Comparison of ENCODE assay signal across 4 cellular contexts in genomic region chr3:141536017-141536416, GRCh38. TPM values are rescaled to one million over a fixed set of nuclear protein-coding genes. Genes with fewer than 3 reads are reported as not detected.
A peak's percentile ranks its signal among the peaks of the same experiment; 100 is the strongest.
DNase-seq lines count a peak whose midpoint lies in the region; ATAC-seq, FAIRE-seq and TF ChIP-seq lines count a peak whose summit lies in the region.
"Not testable (repeated sequence)": the region's sequence is repeated elsewhere in the genome, so short reads cannot be mapped to it uniquely, and the experiment has no call there.

No MANE protein-coding gene starts in this region.

- H3K4me2 ChIP-seq in K562 (ENCODE audit: insufficient read depth, low read length), result not testable (repeated sequence)

- not testable (repeated sequence) for BruUV-seq in K562 (replicated peaks; lab: Mats Ljungman, UMichigan)

- H3K79me2 ChIP-seq in K562 (ENCODE audit: control insufficient read depth, insufficient read depth, low read length), result not testable (repeated sequence)

- intact Hi-C loops in K562 (cut with micrococcal nuclease), result not testable (repeated sequence)

- not testable (repeated sequence) for H3K9ac ChIP-seq in K562 (ENCODE audit: insufficient read depth in 1 of 2, low read depth in 2 of 2, low read length in 2 of 2)

- not testable (repeated sequence) for H3K4me3 Mint-ChIP-seq in activated naive CD8-positive, alpha-beta T cell; immature natural killer cell

- H3K9me1 ChIP-seq in K562 (ENCODE audit: control insufficient read depth, insufficient read depth, low read length), result not testable (repeated sequence)

- not testable (repeated sequence) for H3K27me3 ChIP-seq in K562 (ENCODE audit: control insufficient read depth in 2 of 2, insufficient read depth in 2 of 2, low read length in 2 of 2)

- not testable (repeated sequence) for H4K20me1 ChIP-seq in K562 (replicated peaks; ENCODE audit: control insufficient read depth, insufficient read depth, low read length)

- H3K4me1 Mint-ChIP-seq in activated naive CD8-positive, alpha-beta T cell (ENCODE audit: low read depth), result peaks cover 65% of the 10 kb centered on the region
- peaks cover 33 to 69% of the 10 kb centered on the region in 2 donors for H3K4me1 Mint-ChIP-seq in immature natural killer cell

- not testable (repeated sequence) for H2AFZ ChIP-seq in K562 (ENCODE audit: low read depth, low read length)

- H3K36me3 Mint-ChIP-seq in activated naive CD8-positive, alpha-beta T cell, result peaks cover 27% of the 10 kb centered on the region
- peaks cover 17 to 20% (median 18%) of the 10 kb centered on the region in 3 donors for H3K36me3 Mint-ChIP-seq in immature natural killer cell

- CTCF ChIA-PET in HEK293 (lab: Yijun Ruan, JAX), result interaction anchor here (0.6 kb wide), 1 partner anchor 42 kb away, joined by 3 read pairs; no protein-coding TSS in a partner anchor
- CTCF ChIA-PET in K562 (lab: Yijun Ruan, JAX; ENCODE audit: low intra/inter-chr PET ratio), result not testable (repeated sequence)

- not testable (repeated sequence) for H3K4me1 ChIP-seq in HEK293 (ENCODE audit: control insufficient read depth, insufficient read depth, low read length); K562 (replicated peaks in 1 of 2; ENCODE audit: control insufficient read depth in 2 of 2, insufficient read depth in 2 of 2, low read length in 2 of 2)

- TF ChIP-seq CTCF in HEK293 (tag by site-specific recombination; IDR thresholded peaks at IDR 0.05); K562 (IDR thresholded peaks at IDR 0.05 in 2 of 3, conservative IDR thresholded peaks at IDR 0.05 in 1 of 3; ENCODE audit: insufficient read depth in 2 of 3, low read depth in 1 of 3, low read length in 3 of 3): not testable (repeated sequence)

- in situ Hi-C loops in K562 (cut with MboI), result not testable (repeated sequence)

- not testable (repeated sequence) for H3K4me3 ChIP-seq in HEK293 (ENCODE audit: low read depth, low read length); K562

- not testable (repeated sequence) for TF ChIP-seq EP300 in K562 (IDR thresholded peaks at IDR 0.05; ENCODE audit: low read length)

- not testable (repeated sequence) for FAIRE-seq in K562 (lab: Jason Lieb, UNC)

- POLR2A ChIA-PET in HEK293 (lab: Yijun Ruan, JAX), result interaction anchor here (0.6 kb wide), 2 partner anchors 71 to 747 kb away, joined by 3 to 6 read pairs; no protein-coding TSS in a partner anchor
- POLR2A ChIA-PET in K562 (lab: Yijun Ruan, JAX), result not testable (repeated sequence)

- DNase-seq in K562 (ENCODE audit: extremely low read depth in 1 of 4, low spot score in 3 of 4); immature natural killer cell: not testable (repeated sequence)

- not testable (repeated sequence) for TF ChIP-seq RAD21 in K562 (CRISPR knock-in tag; conservative IDR thresholded peaks at IDR 0.05 in 1 of 2, IDR thresholded peaks at IDR 0.05 in 1 of 2)

- H3K27me3 Mint-ChIP-seq in activated naive CD8-positive, alpha-beta T cell; immature natural killer cell (ENCODE audit: low read depth in 3 of 3): not testable (repeated sequence)

- WGBS in K562 (ENCODE audit: insufficient coverage, low coverage, missing lambda C conversion rate), result 98% methylated on average over 6 of the region's 6 CpGs

- ATAC-seq in K562, result not testable (repeated sequence)

- not testable (repeated sequence) for TF ChIP-seq POLR2A in K562 (conservative IDR thresholded peaks at IDR 0.05)

- H3K27ac ChIP-seq in HEK293 (ENCODE audit: extremely low read depth, low read depth, low read length); K562 (ENCODE audit: extremely low read depth, low read depth, low read length): not testable (repeated sequence)

- H3K36me3 ChIP-seq in HEK293 (ENCODE audit: control insufficient read depth in 2 of 2, insufficient read depth in 1 of 2, low read length in 2 of 2), result peaks cover 0 to 12% of the 10 kb centered on the region in 2 experiments; a peak in 1 of 3 replicates
- peaks cover 24% of the 10 kb centered on the region for H3K36me3 ChIP-seq in K562 (ENCODE audit: control insufficient read depth, insufficient read depth, low read length)

- not testable (repeated sequence) for H3K9me3 Mint-ChIP-seq in activated naive CD8-positive, alpha-beta T cell (ENCODE audit: low read depth); immature natural killer cell

- H3K9me3 ChIP-seq in HEK293 (ENCODE audit: control insufficient read depth, insufficient read depth, low read depth, low read length); K562 (replicated peaks; ENCODE audit: control insufficient read depth, insufficient read depth, low read depth, low read length): not testable (repeated sequence)

- H3K27ac Mint-ChIP-seq in activated naive CD8-positive, alpha-beta T cell, result peak overlapping the region; percentile 28
- H3K27ac Mint-ChIP-seq in immature natural killer cell, result peak overlapping the region in 4 of 6 donors; percentile 5 to 66 (median 50)

TF ChIP-seq in HEK293, 187 proteins besides CTCF, POLR2A, EP300 and RAD21:
- TF ChIP-seq SETDB1 (IDR thresholded peaks at IDR 0.05; ENCODE audit: insufficient read length, low read length), result peak; percentile 53

TF ChIP-seq in K562, 482 proteins besides CTCF, POLR2A, EP300 and RAD21:
- TF ChIP-seq CHAMP1 (IDR thresholded peaks at IDR 0.05), result 0 out of 2 replicates have a peak, but pooled peaks have one; percentile 32
- peak; percentile 62 for TF ChIP-seq ZFP36 (IDR thresholded peaks at IDR 0.05; ENCODE audit: low read depth, low read length, partially characterized antibody)

RNA-seq across cellular contexts. Expression of gene RASA2, which starts 49.2 kb away (rescaled TPM):
- 7.2 and 29.1 TPM in 2 replicates for total RNA-seq in K562 (2011; cell fraction: chromatin; rRNA removed; ENCODE audit: low replicate concordance)
- total RNA-seq in K562 (2011; cell fraction: nucleolus; rRNA removed), result 4.7 and 8.2 TPM in 2 replicates
- total RNA-seq in K562 (2011; cell fraction: nucleoplasm; rRNA removed), result 9.2 and 13.4 TPM in 2 replicates
- 6.1 and 6.6 TPM in 2 replicates for total RNA-seq in K562 (2014; rRNA removed)
- 12.8 and 13.4 TPM in 2 replicates for total RNA-seq in K562 (2014; rRNA removed; fragmentation: Illumina TruSeq; extraction: Trizol)
- 10.0 and 11.3 TPM in 2 replicates for total RNA-seq in K562 (2015; rRNA removed; fragmentation: Illumina TruSeq; extraction: Trizol)
- total RNA-seq in K562 (2021), result 10.4 and 14.1 TPM in 2 replicates
- 7.6 and 9.5 TPM in 2 replicates for polyA plus RNA-seq in K562 (2011; rRNA removed)
- 1.2 and 2.7 TPM in 2 replicates for polyA plus RNA-seq in K562 (2011; cell fraction: cytosol; rRNA removed)
- polyA plus RNA-seq in K562 (2011; cell fraction: nucleus; rRNA removed), result 7.1 and 10.2 TPM in 2 replicates
- 4.0 and 5.3 TPM in 2 replicates for polyA plus RNA-seq in K562 (2012)
- polyA plus RNA-seq in K562 (2014; fragmentation: Illumina TruSeq; extraction: Trizol), result 7.6 and 9.7 TPM in 2 replicates
- polyA plus RNA-seq in K562 (2014; fragmentation: Nextera tagmentation; extraction: Ambion mirVana), result 1 to 10 TPM; 2.0 to 2.7 TPM
- 6.2 TPM in 2 replicates for polyA plus RNA-seq in K562 (2014; rRNA removed)
- 9.3 and 12.8 TPM in 2 replicates for polyA minus RNA-seq in K562 (2011; rRNA and poly(A)+ RNA removed)
- polyA minus RNA-seq in K562 (2011; cell fraction: cytosol; rRNA and poly(A)+ RNA removed), result 4.0 and 4.8 TPM in 2 replicates
- polyA minus RNA-seq in K562 (2011; cell fraction: nucleus; rRNA and poly(A)+ RNA removed), result 5.3 and 11.9 TPM in 2 replicates
- polyA plus RNA-seq in immature natural killer cell, result 10 to 100 TPM; 32.6 to 48.7 (median 45.9) TPM
